Comparison of ENCODE assay signal across 5 cellular contexts in genomic region chr1:4959216-4959615, GRCh38.
"Had no signal": no experiment of that assay in that cellular context is flagged by ENCODE, and none has a peak within 500 bp of the region (broad histone marks: within the 10 kb centered on the region; RNA-seq: fewer than 3 reads in every experiment).

No MANE protein-coding gene starts in this region.

- H3K27ac ChIP-seq: HL-60 had no signal

- H3K4me3 ChIP-seq: K562 had no signal

- ATAC-seq: HepG2, K562 had no signal

- DNase-seq: IMR-90, KBM-7 had no signal
